11 cellular contexts compared by ENCODE assay signal in the genomic region with DNA sequence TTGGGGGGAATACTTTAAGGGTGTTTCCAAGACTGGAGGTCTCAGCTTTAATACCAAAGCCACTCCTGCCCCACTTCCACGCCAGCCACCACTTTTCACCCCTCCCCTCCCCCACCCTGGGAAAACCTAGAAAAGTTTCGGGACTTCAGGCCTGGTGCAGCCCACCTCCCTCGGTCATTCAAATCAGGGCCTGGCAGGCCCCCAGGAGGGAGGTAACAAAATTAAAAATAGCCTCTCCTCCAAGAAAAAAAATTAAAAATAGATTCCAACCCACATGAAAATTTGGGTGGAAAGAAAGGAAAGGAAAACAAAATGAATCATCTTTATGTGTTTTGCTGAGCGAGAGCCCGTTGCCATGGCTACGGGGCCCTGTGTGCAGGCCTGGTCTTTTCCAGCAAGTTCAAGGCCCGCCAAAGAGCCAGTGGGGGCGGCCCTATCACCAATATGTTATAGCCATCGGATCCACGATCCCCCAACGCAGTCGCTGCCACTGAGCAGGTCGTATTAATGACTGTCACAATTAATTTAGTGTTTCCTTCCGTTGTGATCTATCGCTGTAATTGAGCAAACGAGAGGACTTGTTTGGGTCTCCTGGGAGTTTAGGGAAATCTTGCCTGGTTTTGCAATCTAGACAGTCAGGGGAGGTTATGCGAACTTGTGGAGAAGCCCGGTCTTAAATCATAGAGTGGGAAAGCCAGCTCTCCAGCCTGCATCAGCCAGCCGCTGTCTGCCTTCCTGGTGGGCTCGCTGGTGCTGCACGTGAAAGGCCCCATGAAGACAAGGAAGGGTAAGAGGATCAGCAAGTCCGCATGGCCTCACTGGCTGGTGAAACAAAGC.
DNase-seq lines count a peak whose midpoint lies in the region; ATAC-seq, FAIRE-seq and TF ChIP-seq lines count a peak whose summit lies in the region.
"Had no signal": no experiment of that assay in that cellular context is flagged by ENCODE, and none has a peak within 500 bp of the region (broad histone marks: within the 10 kb centered on the region; RNA-seq: fewer than 3 reads in every experiment).

No MANE protein-coding gene starts in this region.

- no peaks in the 10 kb centered on the region for H3K79me1 ChIP-seq in mesendoderm (ENCODE audit: low read length)

- no peaks in the 10 kb centered on the region for H4K20me1 ChIP-seq in K562 (replicated peaks; ENCODE audit: control insufficient read depth, insufficient read depth, low read length)

- no peak overlapping the region for H2BK5ac ChIP-seq in mesendoderm (ENCODE audit: low read length)

- no peak for FAIRE-seq in K562 (lab: Jason Lieb, UNC)

- H4K5ac ChIP-seq in mesendoderm (ENCODE audit: low read length) = no peak overlapping the region

- no peak overlapping the region for H3K4ac ChIP-seq in mesendoderm (ENCODE audit: low read depth, low read length)

- H3K9me3 Mint-ChIP-seq in endodermal cell = peaks cover 14% of the 10 kb centered on the region
- H3K9me3 Mint-ChIP-seq: central memory CD8-positive, alpha-beta T cell; neural crest cell had no signal

- H3K9me1 ChIP-seq in K562 (ENCODE audit: control insufficient read depth, insufficient read depth, low read length) = no peaks in the 10 kb centered on the region

- no TSS peak for BruUV-seq in K562 (replicated peaks; lab: Mats Ljungman, UMichigan)

- TF ChIP-seq POLR2A in K562 (conservative IDR thresholded peaks at IDR 0.05) = no peak

- no peak for TF ChIP-seq EP300 in K562 (IDR thresholded peaks at IDR 0.05; ENCODE audit: low read length)

- no peaks in the 10 kb centered on the region for H3K27me3 Mint-ChIP-seq in endodermal cell (ENCODE audit: insufficient read depth)

- H3K18ac ChIP-seq in mesendoderm (ENCODE audit: low read length) = no peak overlapping the region

- no peak overlapping the region for H2AK5ac ChIP-seq in mesendoderm (ENCODE audit: low read length)

- H3K56ac ChIP-seq in mesendoderm (ENCODE audit: low read length) = peak overlapping the region; percentile 49

- H3K79me2 ChIP-seq in K562 (ENCODE audit: control insufficient read depth, insufficient read depth, low read length) (no peaks in the 10 kb centered on the region), mesendoderm (ENCODE audit: control insufficient read depth, insufficient read depth, low read length) (no peaks in the 10 kb centered on the region)

- no peak overlapping the region for H4K8ac ChIP-seq in mesendoderm (ENCODE audit: low read depth, low read length)

- H3K36me3 ChIP-seq in K562 (ENCODE audit: control insufficient read depth, insufficient read depth, low read length) = no peaks in the 10 kb centered on the region
- no peaks in the 10 kb centered on the region for H3K36me3 ChIP-seq in mesendoderm (ENCODE audit: control insufficient read depth, insufficient read depth, low read length)
- H3K36me3 ChIP-seq in upper lobe of right lung = no peaks in the 10 kb centered on the region
- no peaks in the 10 kb centered on the region for H3K36me3 ChIP-seq in endodermal cell (ENCODE audit: control insufficient read depth, insufficient read depth, low read length)
- no peaks in the 10 kb centered on the region for H3K36me3 ChIP-seq in effector memory CD4-positive, alpha-beta T cell (ENCODE audit: control insufficient read depth, insufficient read depth, low read length)

- H2AFZ ChIP-seq in K562 (ENCODE audit: low read depth, low read length) = 0 out of 2 replicates have a peak overlapping the region, but pooled peaks have one; percentile 22

- intact Hi-C loops in K562 (cut with micrococcal nuclease) = no loop called here
- intact Hi-C loops in upper lobe of right lung (cut with DNase I) = no loop called here

- no peaks in the 10 kb centered on the region; a peak in 1 of 5 replicates for H3K4me1 ChIP-seq in K562 (replicated peaks in 1 of 2; ENCODE audit: control insufficient read depth in 2 of 2, insufficient read depth in 2 of 2, low read length in 2 of 2)
- no peaks in the 10 kb centered on the region for H3K4me1 ChIP-seq in mesendoderm (ENCODE audit: control insufficient read depth, low read depth, low read length)
- H3K4me1 ChIP-seq in upper lobe of right lung = no peaks in the 10 kb centered on the region
- no peaks in the 10 kb centered on the region for H3K4me1 ChIP-seq in endodermal cell (ENCODE audit: control insufficient read depth, insufficient read depth, low read length)
- H3K4me1 ChIP-seq in effector memory CD4-positive, alpha-beta T cell (ENCODE audit: control insufficient read depth, insufficient read depth, low read length, poor library complexity, severe bottlenecking) = no peaks in the 10 kb centered on the region

- no peak overlapping the region for H2BK120ac ChIP-seq in mesendoderm (ENCODE audit: low read depth, low read length)

- peaks cover 9% of the 10 kb centered on the region for H3K4me1 Mint-ChIP-seq in endodermal cell
- H3K4me1 Mint-ChIP-seq: central memory CD8-positive, alpha-beta T cell had no signal

- WGBS in K562 (ENCODE audit: insufficient coverage, low coverage, missing lambda C conversion rate) = 46% methylated on average over 14 of the region's 22 CpGs
- WGBS in mesendoderm (ENCODE audit: extremely low coverage, insufficient coverage, low lambda C conversion rate) = no CpG with 5 or more reads among the region's 22 CpGs
- WGBS in endodermal cell (ENCODE audit: insufficient coverage in 1 of 2, insufficient read length in 1 of 2), 2 experiments = 92 to 98% methylated on average over 6 to 22 of the region's 22 CpGs

- H3K27me3 ChIP-seq in K562 (ENCODE audit: control insufficient read depth in 2 of 2, insufficient read depth in 2 of 2, low read length in 2 of 2) = no peaks in the 10 kb centered on the region
- H3K27me3 ChIP-seq in mesendoderm (ENCODE audit: insufficient read depth, low read length, poor library complexity) = no peaks in the 10 kb centered on the region
- no peaks in the 10 kb centered on the region for H3K27me3 ChIP-seq in upper lobe of right lung
- H3K27me3 ChIP-seq in endodermal cell (ENCODE audit: control insufficient read depth, insufficient read depth, low read length, poor library complexity, severe bottlenecking) = no peaks in the 10 kb centered on the region
- no peaks in the 10 kb centered on the region for H3K27me3 ChIP-seq in effector memory CD4-positive, alpha-beta T cell (replicated peaks; ENCODE audit: control insufficient read depth, insufficient read depth, low read length, poor library complexity, severe bottlenecking)

- H3K9me3 ChIP-seq in K562 (replicated peaks; ENCODE audit: control insufficient read depth, insufficient read depth, low read depth, low read length) = no peaks in the 10 kb centered on the region
- H3K9me3 ChIP-seq in upper lobe of right lung = no peaks in the 10 kb centered on the region
- H3K9me3 ChIP-seq in endodermal cell (ENCODE audit: control insufficient read depth, low read length) = no peaks in the 10 kb centered on the region
- H3K9me3 ChIP-seq in effector memory CD4-positive, alpha-beta T cell (ENCODE audit: control insufficient read depth, low read length) = no peaks in the 10 kb centered on the region

- H3K4me2 ChIP-seq in K562 (ENCODE audit: insufficient read depth, low read length) (no peak overlapping the region), mesendoderm (ENCODE audit: low read length) (no peak overlapping the region)

- no peak overlapping the region for H3K27ac Mint-ChIP-seq in endodermal cell

- no peak for TF ChIP-seq RAD21 in K562 (CRISPR knock-in tag; conservative IDR thresholded peaks at IDR 0.05 in 1 of 2, IDR thresholded peaks at IDR 0.05 in 1 of 2)

- TF ChIP-seq CTCF in K562 (IDR thresholded peaks at IDR 0.05 in 2 of 3, conservative IDR thresholded peaks at IDR 0.05 in 1 of 3; ENCODE audit: insufficient read depth in 2 of 3, low read depth in 1 of 3, low read length in 3 of 3) = no peak
- TF ChIP-seq CTCF in upper lobe of right lung (IDR thresholded peaks at IDR 0.05) = no peak
- no peak for TF ChIP-seq CTCF in endodermal cell (conservative IDR thresholded peaks at IDR 0.05)

- no peak overlapping the region for H3K9ac ChIP-seq in K562 (ENCODE audit: insufficient read depth in 1 of 2, low read depth in 2 of 2, low read length in 2 of 2)
- no peak overlapping the region for H3K9ac ChIP-seq in mesendoderm (ENCODE audit: low read length)
- no peak overlapping the region for H3K9ac ChIP-seq in endodermal cell (ENCODE audit: extremely low read depth, low read length, poor library complexity, severe bottlenecking)

- ATAC-seq in K562 (no peak), upper lobe of right lung (no peak), HG02759 (IDR thresholded peaks at IDR 0.05; ENCODE audit: unreplicated experiment) (no peak)

- no peak overlapping the region for H3K23ac ChIP-seq in mesendoderm (ENCODE audit: low read length)

- in situ Hi-C loops in K562 (cut with MboI) = no loop called here

- no peaks in the 10 kb centered on the region for H3K36me3 Mint-ChIP-seq in endodermal cell (ENCODE audit: low read depth)

- POLR2A ChIA-PET in K562 (lab: Yijun Ruan, JAX) = interaction anchor here (0.6 to 0.8 kb wide), 2 partner anchors 186 to 390 kb away, joined by 3 read pairs; no protein-coding TSS in a partner anchor

- H2BK15ac ChIP-seq in mesendoderm (replicated peaks; ENCODE audit: low read depth) = no peak overlapping the region

- no peak overlapping the region for H3K27ac ChIP-seq in K562 (ENCODE audit: extremely low read depth, low read depth, low read length)
- H3K27ac ChIP-seq in mesendoderm (ENCODE audit: low read depth, low read length) = no peak overlapping the region
- peak overlapping the region; percentile 66 for H3K27ac ChIP-seq in upper lobe of right lung
- H3K27ac ChIP-seq in endodermal cell (ENCODE audit: low read depth, low read length) = no peak overlapping the region
- H3K27ac ChIP-seq in effector memory CD4-positive, alpha-beta T cell (ENCODE audit: insufficient read depth, low read length, poor library complexity, severe bottlenecking) = no peak overlapping the region

- CTCF ChIA-PET in K562 (lab: Yijun Ruan, JAX; ENCODE audit: low intra/inter-chr PET ratio) = no interaction called here

- DNase-seq in activated effector memory CD4-positive, alpha-beta T cell treated with anti-CD3 and anti-CD28 coated beads, Interleukin-2, amount 50 U/mL, for 16 hours = peak; percentile 62
- no peak for DNase-seq in activated effector memory CD4-positive, alpha-beta T cell treated with Interleukin-2 at 50 U/mL for 16 hours
- DNase-seq in K562 (ENCODE audit: extremely low read depth in 1 of 4, low spot score in 3 of 4) (peak; percentile 20 to 50 (median 26)), mesendoderm (peak; percentile 51), upper lobe of right lung (no peak), endodermal cell (no peak)
- no peak for DNase-seq in effector memory CD4-positive, alpha-beta T cell
- DNase-seq: Calu3 had no signal

- H3K4me3 ChIP-seq in K562 = no peak overlapping the region
- H3K4me3 ChIP-seq in mesendoderm (ENCODE audit: low read length) = no peak overlapping the region
- no peak overlapping the region for H3K4me3 ChIP-seq in upper lobe of right lung
- no peak overlapping the region for H3K4me3 ChIP-seq in endodermal cell (ENCODE audit: low read length)
- H3K4me3 ChIP-seq in effector memory CD4-positive, alpha-beta T cell (ENCODE audit: insufficient read depth, low read depth, low read length, poor library complexity, severe bottlenecking) = no peak overlapping the region

- H3K4me3 Mint-ChIP-seq in endodermal cell = no peak overlapping the region
- H3K4me3 Mint-ChIP-seq: central memory CD8-positive, alpha-beta T cell; neural crest cell had no signal

Comparison
In these comparisons a context has a peak if more than half of its experiments do, and no peak if none do; other contexts are left out.
1. DNase-seq: peak in activated effector memory CD4-positive, alpha-beta T cell treated with anti-CD3 and anti-CD28 coated beads, Interleukin-2, amount 50 U/mL, for 16 hours (single experiment), K562 (4 of 4) and mesendoderm (single experiment); none in activated effector memory CD4-positive, alpha-beta T cell treated with Interleukin-2 at 50 U/mL for 16 hours (single experiment), upper lobe of right lung (single experiment), endodermal cell (single experiment) and effector memory CD4-positive, alpha-beta T cell (0 of 3).